14 cellular contexts compared by ENCODE assay signal in the genomic region with DNA sequence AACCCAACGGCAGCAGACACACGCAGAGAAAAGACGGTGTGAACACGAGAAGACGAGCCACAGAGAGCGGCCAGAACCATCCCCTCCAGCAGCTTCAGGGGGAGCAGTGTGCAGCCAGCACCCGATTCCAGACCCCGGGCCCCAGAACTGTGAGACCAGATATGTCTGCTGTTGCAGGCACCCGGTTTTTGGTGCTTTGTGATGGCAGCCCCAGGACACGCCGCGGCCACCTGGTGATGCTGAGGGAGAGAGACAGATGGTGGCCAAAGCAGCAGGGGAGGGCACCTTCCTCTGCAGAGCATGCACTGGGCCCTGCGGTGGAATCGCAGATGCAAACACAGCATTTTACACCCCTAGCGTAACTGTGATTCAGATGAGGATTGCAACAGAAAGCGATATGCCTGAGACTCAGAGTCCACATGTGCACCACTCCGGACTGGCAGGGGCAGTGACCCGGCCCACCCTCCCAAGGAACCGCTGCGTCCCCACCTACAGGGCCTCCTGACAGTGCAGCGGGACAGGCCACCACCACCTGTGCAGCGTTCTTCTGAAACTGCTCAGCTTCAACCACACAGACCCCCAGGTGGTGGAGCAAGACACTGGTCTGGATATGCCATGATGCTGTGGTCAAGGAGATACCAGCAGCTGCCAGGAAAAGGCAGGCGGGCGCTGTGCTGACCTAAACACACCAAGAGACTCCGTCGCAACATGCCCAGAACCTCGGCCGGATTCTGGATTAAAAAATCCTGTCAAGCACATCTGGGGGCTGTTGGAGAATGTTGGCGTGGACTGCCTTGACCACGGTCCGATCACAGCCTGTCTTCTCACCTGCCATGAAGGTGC. TPM values are rescaled to one million over a fixed set of nuclear protein-coding genes. Genes with fewer than 3 reads are reported as not detected.
A peak's percentile ranks its signal among the peaks of the same experiment; 100 is the strongest.
DNase-seq lines count a peak whose midpoint lies in the region; ATAC-seq, FAIRE-seq and TF ChIP-seq lines count a peak whose summit lies in the region.
"Had no signal": no experiment of that assay in that cellular context is flagged by ENCODE, and none has a peak within 500 bp of the region (broad histone marks: within the 10 kb centered on the region; RNA-seq: fewer than 3 reads in every experiment).

No MANE protein-coding gene starts in this region.

- no peak for TF ChIP-seq POLR2A in suprapubic skin (IDR thresholded peaks at IDR 0.05)

- H3K9me3 ChIP-seq in kidney (ENCODE audit: control insufficient read depth in 1 of 2, low read length in 2 of 2) (no peaks in the 10 kb centered on the region), suprapubic skin (no peaks in the 10 kb centered on the region)

- 96% methylated on average over 31 of the region's 31 CpGs for WGBS in suprapubic skin

- intact Hi-C loops in Right ventricle myocardium inferior (cut with DNase I) (no loop called here), left ventricle myocardium superior (cut with micrococcal nuclease) (no loop called here), kidney (cut with DNase I) (no loop called here)

- ATAC-seq in Right ventricle myocardium inferior = no peak
- ATAC-seq in left ventricle myocardium superior = no peak
- ATAC-seq in HG02970 (IDR thresholded peaks at IDR 0.05; ENCODE audit: low FRiP score, unreplicated experiment) = no peak

- no peak overlapping the region for H3K9ac ChIP-seq in kidney (ENCODE audit: low read length in 2 of 2)

- no peak for TF ChIP-seq EP300 in suprapubic skin (IDR thresholded peaks at IDR 0.05)

- H3K4me3 ChIP-seq in kidney (ENCODE audit: low read length in 2 of 2) = no peak overlapping the region
- H3K4me3 ChIP-seq in suprapubic skin = no peak overlapping the region

- no peaks in the 10 kb centered on the region for H3K36me3 ChIP-seq in kidney (ENCODE audit: control insufficient read depth in 1 of 2, insufficient read depth in 2 of 2, low read length in 2 of 2)
- no peaks in the 10 kb centered on the region for H3K36me3 ChIP-seq in suprapubic skin

- H3K27ac ChIP-seq in kidney (ENCODE audit: low read depth in 2 of 2, low read length in 2 of 2) (no peak overlapping the region), suprapubic skin (no peak overlapping the region)

- peaks cover 0 to 13% of the 10 kb centered on the region in 2 donors for H3K4me1 ChIP-seq in kidney (ENCODE audit: control insufficient read depth in 1 of 2, insufficient read depth in 1 of 2, low read depth in 1 of 2, low read length in 2 of 2)
- H3K4me1 ChIP-seq in suprapubic skin = peaks cover 36% of the 10 kb centered on the region

- H3K27me3 ChIP-seq in suprapubic skin = no peaks in the 10 kb centered on the region

- DNase-seq in Right ventricle myocardium inferior (ENCODE audit: missing footprints) (peak; percentile 68), left ventricle myocardium superior (no peak), RPMI8226 (peak; percentile 47), kidney (peak; percentile 80), suprapubic skin (ENCODE audit: low spot score in 2 of 2) (peak; percentile 67 to 81), NCI-H2171 treated with DMSO at 0.1 percent for 48 hours (lab: John Stamatoyannopoulos, UW) (no peak)
- DNase-seq in central memory CD4-positive, alpha-beta T cell = no peak
- DNase-seq: AML-193, HFFc6, Karpas-422, NCI-H1436 treated with DMSO at 0.1 percent for 48 hours, NCI-H510A, substantia nigra had no signal

- FAIRE-seq in kidney (lab: Jason Lieb, UNC) = no peak

- TF ChIP-seq CTCF in kidney (IDR thresholded peaks at IDR 0.05; ENCODE audit: borderline replicate concordance, extremely low read depth, insufficient read depth) (no peak), suprapubic skin (IDR thresholded peaks at IDR 0.05) (no peak)

RNA-seq across cellular contexts. Expression of a gene that starts 23.9 kb away (rescaled TPM):
- total RNA-seq in Right ventricle myocardium inferior = 14.7 TPM
- total RNA-seq in left ventricle myocardium superior = 20.0 TPM
- 5.4 TPM for total RNA-seq in kidney
- 4.4 TPM for polyA plus RNA-seq in kidney (ENCODE audit: insufficient read depth, low read depth, low replicate concordance)
- total RNA-seq in suprapubic skin = 10 to 100 TPM in 3 of 4 donors, 1 to 10 TPM in 1; 9.3 to 35.2 (median 19.4) TPM

Comparison
In these comparisons a context has a peak if more than half of its experiments do, and no peak if none do; other contexts are left out.
1. DNase-seq: peak in Right ventricle myocardium inferior (single experiment), RPMI8226 (single experiment), kidney (single experiment) and suprapubic skin (2 of 2); none in left ventricle myocardium superior (single experiment), NCI-H2171 treated with DMSO at 0.1 percent for 48 hours (single experiment) and central memory CD4-positive, alpha-beta T cell (single experiment).